In the genomic region with DNA sequence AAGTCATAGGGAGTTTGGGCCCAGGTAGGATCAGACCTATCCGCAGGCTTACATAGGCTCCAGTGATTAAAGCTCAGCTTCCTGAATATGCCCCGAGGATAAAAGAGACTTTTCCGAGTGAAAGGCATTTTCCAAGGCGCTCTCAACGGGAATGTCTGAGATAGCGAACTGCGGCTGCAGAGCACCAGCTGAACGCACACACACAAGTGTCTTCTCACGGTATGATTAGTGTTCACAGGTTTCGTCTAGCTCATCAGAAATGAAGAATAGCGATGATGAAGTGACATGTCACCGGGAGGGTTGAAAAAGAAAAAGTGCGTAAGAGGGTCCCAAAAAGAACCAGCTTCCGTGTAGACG, we compare ENCODE assay signal across 1 cellular context.
TF ChIP-seq lines count a peak whose summit lies in the region.

No MANE protein-coding gene starts in this region.

TF ChIP-seq in GM23338, 12 proteins besides CTCF, POLR2A, EP300 and RAD21 (continued from another document):
- TF ChIP-seq, protein P1, sequence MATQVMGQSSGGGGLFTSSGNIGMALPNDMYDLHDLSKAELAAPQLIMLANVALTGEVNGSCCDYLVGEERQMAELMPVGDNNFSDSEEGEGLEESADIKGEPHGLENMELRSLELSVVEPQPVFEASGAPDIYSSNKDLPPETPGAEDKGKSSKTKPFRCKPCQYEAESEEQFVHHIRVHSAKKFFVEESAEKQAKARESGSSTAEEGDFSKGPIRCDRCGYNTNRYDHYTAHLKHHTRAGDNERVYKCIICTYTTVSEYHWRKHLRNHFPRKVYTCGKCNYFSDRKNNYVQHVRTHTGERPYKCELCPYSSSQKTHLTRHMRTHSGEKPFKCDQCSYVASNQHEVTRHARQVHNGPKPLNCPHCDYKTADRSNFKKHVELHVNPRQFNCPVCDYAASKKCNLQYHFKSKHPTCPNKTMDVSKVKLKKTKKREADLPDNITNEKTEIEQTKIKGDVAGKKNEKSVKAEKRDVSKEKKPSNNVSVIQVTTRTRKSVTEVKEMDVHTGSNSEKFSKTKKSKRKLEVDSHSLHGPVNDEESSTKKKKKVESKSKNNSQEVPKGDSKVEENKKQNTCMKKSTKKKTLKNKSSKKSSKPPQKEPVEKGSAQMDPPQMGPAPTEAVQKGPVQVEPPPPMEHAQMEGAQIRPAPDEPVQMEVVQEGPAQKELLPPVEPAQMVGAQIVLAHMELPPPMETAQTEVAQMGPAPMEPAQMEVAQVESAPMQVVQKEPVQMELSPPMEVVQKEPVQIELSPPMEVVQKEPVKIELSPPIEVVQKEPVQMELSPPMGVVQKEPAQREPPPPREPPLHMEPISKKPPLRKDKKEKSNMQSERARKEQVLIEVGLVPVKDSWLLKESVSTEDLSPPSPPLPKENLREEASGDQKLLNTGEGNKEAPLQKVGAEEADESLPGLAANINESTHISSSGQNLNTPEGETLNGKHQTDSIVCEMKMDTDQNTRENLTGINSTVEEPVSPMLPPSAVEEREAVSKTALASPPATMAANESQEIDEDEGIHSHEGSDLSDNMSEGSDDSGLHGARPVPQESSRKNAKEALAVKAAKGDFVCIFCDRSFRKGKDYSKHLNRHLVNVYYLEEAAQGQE (IDR thresholded peaks at IDR 0.05; ENCODE audit: unreplicated experiment), result no peak
